20 cellular contexts compared by ENCODE assay signal in genomic region chr13:32682740-32683139, GRCh38.
A peak's percentile ranks its signal among the peaks of the same experiment; 100 is the strongest.
DNase-seq lines count a peak whose midpoint lies in the region; ATAC-seq, FAIRE-seq and TF ChIP-seq lines count a peak whose summit lies in the region.
"Had no signal": no experiment of that assay in that cellular context is flagged by ENCODE, and none has a peak within 500 bp of the region (broad histone marks: within the 10 kb centered on the region; RNA-seq: fewer than 3 reads in every experiment).

No MANE protein-coding gene starts in this region.

- peak; percentile 32 for FAIRE-seq in astrocyte (lab: Jason Lieb, UNC)
- FAIRE-seq: A549, GM18507 had no signal

- no peaks in the 10 kb centered on the region for H3K4me1 Mint-ChIP-seq in T-helper 2 cell treated with Interferon-gamma antibody and Interleukin-4, amounts not matched to agents 5 μg/mL and 100 μg/mL, for 36 hours (ENCODE audit: low read depth)
- H3K4me1 Mint-ChIP-seq in astrocyte (ENCODE audit: low read depth, unreplicated experiment) (peaks cover 2% of the 10 kb centered on the region), neural progenitor cell (no peaks in the 10 kb centered on the region)
- H3K4me1 Mint-ChIP-seq: CD14-positive monocyte, H9 had no signal

- no peak for DNase-seq in T-helper 2 cell treated with Interferon-gamma antibody and Interleukin-4, amounts not matched to agents 5 μg/mL and 100 μg/mL, for 36 hours (ENCODE audit: low spot score)
- DNase-seq in T-helper 2 cell (no peak), COR-L47 (lab: John Stamatoyannopoulos, UW) (peak; percentile 30), astrocyte (ENCODE audit: low read depth) (no peak), neural progenitor cell (ENCODE audit: low spot score) (no peak), upper lobe of left lung (no peak)
- no peak for DNase-seq in activated CD4-positive, CD25-positive, alpha-beta regulatory T cell treated with anti-CD3 and anti-CD28 coated beads, Interleukin-2, amount 50 U/mL, for 72 hours
- DNase-seq: Caco-2, DMS53, H9, MM.1S, NCI-H1105, NCI-H1930, NCI-H524 treated with DMSO at 0.1 percent for 48 hours, OCI-M1 had no signal

- 89 to 93% methylated on average over 6 of the region's 6 CpGs for WGBS in upper lobe of left lung, 2 donors

- H3K27me3 Mint-ChIP-seq in T-helper 2 cell treated with Interferon-gamma antibody and Interleukin-4, amounts not matched to agents 5 μg/mL and 100 μg/mL, for 36 hours (ENCODE audit: low read depth): no peaks in the 10 kb centered on the region
- H3K27me3 Mint-ChIP-seq in astrocyte (ENCODE audit: low read depth, unreplicated experiment) (no peaks in the 10 kb centered on the region), neural progenitor cell (ENCODE audit: insufficient read depth, low read depth) (no peaks in the 10 kb centered on the region)

- H3K4me2 ChIP-seq in astrocyte (ENCODE audit: low read length) (no peak overlapping the region), neural progenitor cell (no peak overlapping the region)
- H3K4me2 ChIP-seq: A549 had no signal

- ATAC-seq in GM21447 (IDR thresholded peaks at IDR 0.05; ENCODE audit: unreplicated experiment) (no peak), upper lobe of left lung (ENCODE audit: low FRiP score in 2 of 2) (no peak)
- ATAC-seq: A549 had no signal

- H3K27ac Mint-ChIP-seq in T-helper 2 cell treated with Interferon-gamma antibody and Interleukin-4, amounts not matched to agents 5 μg/mL and 100 μg/mL, for 36 hours: peak overlapping the region; percentile 31
- no peak overlapping the region for H3K27ac Mint-ChIP-seq in astrocyte (ENCODE audit: unreplicated experiment)
- H3K27ac Mint-ChIP-seq in neural progenitor cell: peak overlapping the region; percentile 9

- H3K36me3 ChIP-seq in astrocyte (ENCODE audit: insufficient read depth, low read length): peaks cover 4% of the 10 kb centered on the region
- H3K36me3 ChIP-seq in neural progenitor cell: peaks cover 15% of the 10 kb centered on the region
- peaks cover 0 to 46% (median under 1%) of the 10 kb centered on the region in 4 donors for H3K36me3 ChIP-seq in upper lobe of left lung

- H3K9ac ChIP-seq in astrocyte (ENCODE audit: low read length): no peak overlapping the region
- no peak overlapping the region for H3K9ac ChIP-seq in neural progenitor cell

- H3K27ac ChIP-seq in astrocyte (ENCODE audit: low read depth, low read length) (no peak overlapping the region), neural progenitor cell (no peak overlapping the region), upper lobe of left lung (no peak overlapping the region)
- H3K27ac ChIP-seq: A549, RWPE1 had no signal

- TF ChIP-seq CTCF in astrocyte (IDR thresholded peaks at IDR 0.05; ENCODE audit: insufficient read depth, low read depth, low read length): no peak
- TF ChIP-seq CTCF in neural progenitor cell (IDR thresholded peaks at IDR 0.05): no peak
- TF ChIP-seq CTCF in upper lobe of left lung (IDR thresholded peaks at IDR 0.05): no peak

- no peaks in the 10 kb centered on the region for H3F3A ChIP-seq in neural progenitor cell (ENCODE audit: low read depth)

- H3K4me3 Mint-ChIP-seq in T-helper 2 cell treated with Interferon-gamma antibody and Interleukin-4, amounts not matched to agents 5 μg/mL and 100 μg/mL, for 36 hours: no peak overlapping the region
- no peak overlapping the region for H3K4me3 Mint-ChIP-seq in astrocyte (ENCODE audit: unreplicated experiment)
- no peak overlapping the region for H3K4me3 Mint-ChIP-seq in neural progenitor cell
- H3K4me3 Mint-ChIP-seq: CD14-positive monocyte, H9 had no signal

- H3K27me3 ChIP-seq in astrocyte (ENCODE audit: insufficient read depth, low read length) (no peaks in the 10 kb centered on the region), neural progenitor cell (no peaks in the 10 kb centered on the region), upper lobe of left lung (no peaks in the 10 kb centered on the region)

- H4K20me1 ChIP-seq in astrocyte (ENCODE audit: insufficient read depth, low read length) (no peaks in the 10 kb centered on the region), neural progenitor cell (ENCODE audit: low read depth) (no peaks in the 10 kb centered on the region)

- H3K4me1 ChIP-seq in astrocyte (ENCODE audit: insufficient read depth, low read length): no peaks in the 10 kb centered on the region
- no peaks in the 10 kb centered on the region for H3K4me1 ChIP-seq in neural progenitor cell
- no peaks in the 10 kb centered on the region for H3K4me1 ChIP-seq in upper lobe of left lung
- H3K4me1 ChIP-seq: A549, Caco-2 had no signal

- no peak overlapping the region for H3K4me3 ChIP-seq in astrocyte (ENCODE audit: insufficient read depth, low read depth, low read length)
- no peak overlapping the region for H3K4me3 ChIP-seq in neural progenitor cell
- no peak overlapping the region for H3K4me3 ChIP-seq in upper lobe of left lung
- H3K4me3 ChIP-seq: A549 had no signal

- H2AFZ ChIP-seq in astrocyte (ENCODE audit: low read depth, low read length): no peak overlapping the region
- H2AFZ ChIP-seq in neural progenitor cell (replicated peaks): no peak overlapping the region

- TF ChIP-seq EP300 in upper lobe of left lung (IDR thresholded peaks at IDR 0.05): no peak

- H3K9me3 ChIP-seq in astrocyte (ENCODE audit: insufficient read depth, low read depth, low read length) (no peaks in the 10 kb centered on the region), neural progenitor cell (ENCODE audit: low read depth) (no peaks in the 10 kb centered on the region), upper lobe of left lung (no peaks in the 10 kb centered on the region)
- H3K9me3 ChIP-seq: A549, Caco-2 had no signal

- no peaks in the 10 kb centered on the region for H3K9me3 Mint-ChIP-seq in T-helper 2 cell treated with Interferon-gamma antibody and Interleukin-4, amounts not matched to agents 5 μg/mL and 100 μg/mL, for 36 hours
- H3K9me3 Mint-ChIP-seq in astrocyte (ENCODE audit: unreplicated experiment) (no peaks in the 10 kb centered on the region), neural progenitor cell (no peaks in the 10 kb centered on the region)
- H3K9me3 Mint-ChIP-seq: CD14-positive monocyte, H9 had no signal

- H3K36me3 Mint-ChIP-seq in T-helper 2 cell treated with Interferon-gamma antibody and Interleukin-4, amounts not matched to agents 5 μg/mL and 100 μg/mL, for 36 hours (ENCODE audit: low read depth): peaks cover 48% of the 10 kb centered on the region
- H3K36me3 Mint-ChIP-seq in astrocyte (ENCODE audit: low read depth, unreplicated experiment): peaks cover 9% of the 10 kb centered on the region
- peaks cover 42% of the 10 kb centered on the region for H3K36me3 Mint-ChIP-seq in neural progenitor cell

- H3K79me2 ChIP-seq in astrocyte (ENCODE audit: insufficient read depth, low read length) (no peaks in the 10 kb centered on the region), neural progenitor cell (ENCODE audit: low read depth) (no peaks in the 10 kb centered on the region)

- TF ChIP-seq POLR2A in upper lobe of left lung (IDR thresholded peaks at IDR 0.05): no peak
